Comparison of ENCODE assay signal across 11 cellular contexts in genomic region chr15:59290311-59291213, GRCh38.
DNase-seq lines count a peak whose midpoint lies in the region; ATAC-seq and TF ChIP-seq lines count a peak whose summit lies in the region.
"Had no signal": no experiment of that assay in that cellular context is flagged by ENCODE, and none has a peak within 500 bp of the region (broad histone marks: within the 10 kb centered on the region; RNA-seq: fewer than 3 reads in every experiment).

No MANE protein-coding gene starts in this region.

- H3K36me3 Mint-ChIP-seq in stimulated activated memory B cell treated with anti-CD40 and anti-IgM and Interleukin-4, amounts not matched to agents 10 μg/mL and 1 μg/mL and 100 μg/mL, for 72 hours, result peaks cover 10% of the 10 kb centered on the region
- H3K36me3 Mint-ChIP-seq: type B pancreatic cell had no signal

- peak overlapping the region; percentile 39 for H3K4me3 Mint-ChIP-seq in stimulated activated memory B cell treated with anti-CD40 and anti-IgM and Interleukin-4, amounts not matched to agents 10 μg/mL and 1 μg/mL and 100 μg/mL, for 72 hours
- H3K4me3 Mint-ChIP-seq: type B pancreatic cell had no signal

- peak; percentile 39 for ATAC-seq in GM18868 (IDR thresholded peaks at IDR 0.05; ENCODE audit: unreplicated experiment)
- ATAC-seq in HG03432 (IDR thresholded peaks at IDR 0.05; ENCODE audit: unreplicated experiment), result peak; percentile 49
- peak; percentile 78 for ATAC-seq in stimulated activated memory B cell treated with anti-CD40 and anti-IgM and Interleukin-4, amounts not matched to agents 10 μg/mL and 1 μg/mL and 100 μg/mL, for 72 hours
- ATAC-seq in HG03460 (IDR thresholded peaks at IDR 0.05; ENCODE audit: unreplicated experiment), result no peak
- no peak for ATAC-seq in SK-N-SH treated with all-trans-retinoic acid at 6 μM for 48 hours
- no peak for ATAC-seq in HG03097 (IDR thresholded peaks at IDR 0.05; ENCODE audit: low FRiP score, unreplicated experiment)
- no peak for ATAC-seq in HG02610 (IDR thresholded peaks at IDR 0.05; ENCODE audit: unreplicated experiment)

- DNase-seq in globus pallidus (ENCODE audit: low spot score), result peak; percentile 87
- DNase-seq: activated CD4-positive, alpha-beta T cell treated with anti-CD3 and anti-CD28 coated beads for 1 hour; NCI-H446 treated with DMSO at 0.1 percent for 48 hours had no signal

- peak overlapping the region; percentile 30 for H3K27ac Mint-ChIP-seq in stimulated activated memory B cell treated with anti-CD40 and anti-IgM and Interleukin-4, amounts not matched to agents 10 μg/mL and 1 μg/mL and 100 μg/mL, for 72 hours
- H3K27ac Mint-ChIP-seq: type B pancreatic cell had no signal

- H3K9me3 Mint-ChIP-seq in stimulated activated memory B cell treated with anti-CD40 and anti-IgM and Interleukin-4, amounts not matched to agents 10 μg/mL and 1 μg/mL and 100 μg/mL, for 72 hours, result no peaks in the 10 kb centered on the region
- H3K9me3 Mint-ChIP-seq: type B pancreatic cell had no signal

- H3K4me1 Mint-ChIP-seq in stimulated activated memory B cell treated with anti-CD40 and anti-IgM and Interleukin-4, amounts not matched to agents 10 μg/mL and 1 μg/mL and 100 μg/mL, for 72 hours, result peaks cover 51% of the 10 kb centered on the region

- H3K27me3 Mint-ChIP-seq in stimulated activated memory B cell treated with anti-CD40 and anti-IgM and Interleukin-4, amounts not matched to agents 10 μg/mL and 1 μg/mL and 100 μg/mL, for 72 hours, result no peaks in the 10 kb centered on the region
- H3K27me3 Mint-ChIP-seq: type B pancreatic cell had no signal

TF ChIP-seq in SK-N-SH treated with all-trans-retinoic acid at 6 μM for 48 hours, 23 proteins besides CTCF, POLR2A, EP300 and RAD21:
- TF ChIP-seq TCF4 (CRISPR knock-in tag; IDR thresholded peaks at IDR 0.05; ENCODE audit: borderline replicate concordance) (no peak), ZNF8 (CRISPR knock-in tag; IDR thresholded peaks at IDR 0.05) (no peak), ESRRG (CRISPR knock-in tag; IDR thresholded peaks at IDR 0.05) (no peak), CSDC2 (CRISPR knock-in tag; IDR thresholded peaks at IDR 0.05) (no peak), OSR1 (CRISPR knock-in tag; IDR thresholded peaks at IDR 0.05) (no peak)
- TF ChIP-seq, protein P1, sequence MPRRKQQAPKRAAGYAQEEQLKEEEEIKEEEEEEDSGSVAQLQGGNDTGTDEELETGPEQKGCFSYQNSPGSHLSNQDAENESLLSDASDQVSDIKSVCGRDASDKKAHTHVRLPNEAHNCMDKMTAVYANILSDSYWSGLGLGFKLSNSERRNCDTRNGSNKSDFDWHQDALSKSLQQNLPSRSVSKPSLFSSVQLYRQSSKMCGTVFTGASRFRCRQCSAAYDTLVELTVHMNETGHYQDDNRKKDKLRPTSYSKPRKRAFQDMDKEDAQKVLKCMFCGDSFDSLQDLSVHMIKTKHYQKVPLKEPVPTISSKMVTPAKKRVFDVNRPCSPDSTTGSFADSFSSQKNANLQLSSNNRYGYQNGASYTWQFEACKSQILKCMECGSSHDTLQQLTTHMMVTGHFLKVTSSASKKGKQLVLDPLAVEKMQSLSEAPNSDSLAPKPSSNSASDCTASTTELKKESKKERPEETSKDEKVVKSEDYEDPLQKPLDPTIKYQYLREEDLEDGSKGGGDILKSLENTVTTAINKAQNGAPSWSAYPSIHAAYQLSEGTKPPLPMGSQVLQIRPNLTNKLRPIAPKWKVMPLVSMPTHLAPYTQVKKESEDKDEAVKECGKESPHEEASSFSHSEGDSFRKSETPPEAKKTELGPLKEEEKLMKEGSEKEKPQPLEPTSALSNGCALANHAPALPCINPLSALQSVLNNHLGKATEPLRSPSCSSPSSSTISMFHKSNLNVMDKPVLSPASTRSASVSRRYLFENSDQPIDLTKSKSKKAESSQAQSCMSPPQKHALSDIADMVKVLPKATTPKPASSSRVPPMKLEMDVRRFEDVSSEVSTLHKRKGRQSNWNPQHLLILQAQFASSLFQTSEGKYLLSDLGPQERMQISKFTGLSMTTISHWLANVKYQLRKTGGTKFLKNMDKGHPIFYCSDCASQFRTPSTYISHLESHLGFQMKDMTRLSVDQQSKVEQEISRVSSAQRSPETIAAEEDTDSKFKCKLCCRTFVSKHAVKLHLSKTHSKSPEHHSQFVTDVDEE (CRISPR knock-in tag; IDR thresholded peaks at IDR 0.05), result no peak

Comparison
In these comparisons a context has a peak if more than half of its experiments do, and no peak if none do; other contexts are left out.
1. ATAC-seq: peak in GM18868 (single experiment), HG03432 (single experiment) and stimulated activated memory B cell treated with anti-CD40 and anti-IgM and Interleukin-4, amounts not matched to agents 10 μg/mL and 1 μg/mL and 100 μg/mL, for 72 hours (single experiment); none in HG03460 (single experiment), SK-N-SH treated with all-trans-retinoic acid at 6 μM for 48 hours (single experiment), HG03097 (single experiment) and HG02610 (single experiment).